25 cellular contexts compared by ENCODE assay signal in the genomic region with DNA sequence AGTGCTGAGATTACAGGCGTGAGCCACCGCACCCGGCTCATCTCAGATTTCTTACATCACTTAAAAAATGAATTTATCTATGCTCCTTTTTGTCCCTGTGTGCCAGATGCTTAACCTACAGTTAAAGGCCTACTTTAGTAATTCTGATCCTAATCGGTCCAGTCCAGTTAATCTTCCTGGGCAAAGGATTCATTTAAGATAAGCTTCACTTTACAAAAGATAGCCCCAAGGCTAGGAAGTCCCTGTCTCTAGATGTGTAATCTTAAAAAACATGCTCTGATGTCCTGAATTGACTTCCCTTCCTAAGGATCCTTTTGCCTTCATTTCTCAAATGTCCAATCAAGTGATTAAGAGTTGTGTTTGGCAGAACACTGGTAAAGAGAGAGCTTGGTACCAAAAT.
"Had no signal": no experiment of that assay in that cellular context is flagged by ENCODE, and none has a peak within 500 bp of the region (broad histone marks: within the 10 kb centered on the region; RNA-seq: fewer than 3 reads in every experiment).

No MANE protein-coding gene starts in this region.

- H3K36me3 ChIP-seq: prostate gland had no signal

- H3K4me1 ChIP-seq: prostate gland, thyroid gland, upper lobe of right lung had no signal

- H3K4me3 ChIP-seq: hepatocyte, left ventricle myocardium inferior, lung, pancreas, prostate gland, skin epidermis, stomach, testis, thyroid gland, upper lobe of right lung had no signal

- H3K4me1 Mint-ChIP-seq: naive B cell; natural killer cell; nephron progenitor cell; stimulated activated naive B cell treated with anti-CD40 and anti-IgM and Interleukin-4, amounts not matched to agents 10 μg/mL and 1 μg/mL and 100 μg/mL, for 72 hours had no signal

- H3K36me3 Mint-ChIP-seq: naive B cell; natural killer cell; stimulated activated naive B cell treated with anti-CD40 and anti-IgM and Interleukin-4, amounts not matched to agents 10 μg/mL and 1 μg/mL and 100 μg/mL, for 72 hours had no signal

- H3K9me3 Mint-ChIP-seq: natural killer cell; stimulated activated naive B cell treated with anti-CD40 and anti-IgM and Interleukin-4, amounts not matched to agents 10 μg/mL and 1 μg/mL and 100 μg/mL, for 72 hours had no signal

- H3K27me3 ChIP-seq: hepatocyte, pancreas, stomach, testis, thyroid gland, upper lobe of right lung had no signal

- H3K27ac ChIP-seq: hepatocyte, left ventricle myocardium inferior, pancreas, prostate gland, skin epidermis, stomach, testis, thyroid gland, upper lobe of right lung had no signal

- H3K27ac Mint-ChIP-seq: mesothelial cell of epicardium; naive B cell; natural killer cell; nephron progenitor cell; stimulated activated naive B cell treated with anti-CD40 and anti-IgM and Interleukin-4, amounts not matched to agents 10 μg/mL and 1 μg/mL and 100 μg/mL, for 72 hours had no signal

- H3K27me3 Mint-ChIP-seq: naive B cell; stimulated activated naive B cell treated with anti-CD40 and anti-IgM and Interleukin-4, amounts not matched to agents 10 μg/mL and 1 μg/mL and 100 μg/mL, for 72 hours had no signal

- H3K9me3 ChIP-seq: left ventricle myocardium inferior, pancreas, prostate gland, stomach, testis, thyroid gland, upper lobe of right lung had no signal

- H3K4me3 Mint-ChIP-seq: mesothelial cell of epicardium; naive B cell; natural killer cell; nephron progenitor cell; stimulated activated naive B cell treated with anti-CD40 and anti-IgM and Interleukin-4, amounts not matched to agents 10 μg/mL and 1 μg/mL and 100 μg/mL, for 72 hours had no signal

- DNase-seq: islet precursor cell; left ventricle myocardium inferior; mesendoderm; naive B cell; natural killer cell; nephron progenitor cell; pancreas; posterior cingulate gyrus; retina; right cardiac atrium; stimulated activated CD4-positive, alpha-beta T cell treated with anti-CD3 and anti-CD28 coated beads, Interleukin-12 subunit alpha, Interleukin-12 subunit beta, amount 100 ng/mL, for 4 hours; stimulated activated CD4-positive, alpha-beta T cell treated with anti-CD3 and anti-CD28 coated beads, Interleukin-15, amount 100 ng/mL, for 24 hours; stimulated activated CD4-positive, alpha-beta T cell treated with anti-CD3 and anti-CD28 coated beads, Interleukin-2, amount 100 ng/mL, for 24 hours; stimulated activated CD4-positive, alpha-beta T cell treated with anti-CD3 and anti-CD28 coated beads, Interleukin-4, amount 100 ng/mL, for 1 hour; stimulated activated naive B cell treated with anti-CD40 and anti-IgM and Interleukin-4, amounts not matched to agents 10 μg/mL and 1 μg/mL and 100 μg/mL, for 72 hours; stimulated activated naive CD8-positive, alpha-beta T cell treated with anti-CD3 and anti-CD28 coated beads, Interleukin-15, Interleukin-2, amounts not matched to agents 100 U/mL and 50 U/mL, for 24 hours; stomach; testis; thyroid gland; upper lobe of right lung had no signal
